In genomic region chr17:68035523-68036303, GRCh38 we compare ENCODE assay signal across 1 cellular context.
TF ChIP-seq lines count a peak whose summit lies in the region.

KPNA2 (plus strand) TSS chr17:68035735; CDS start chr17:68037133, 1,398 bp downstream.

TF ChIP-seq in HepG2, 621 proteins besides CTCF, POLR2A, EP300 and RAD21 (continued from another document and continues in another):
- no peak; the same call in 1 of the 2 replicates for TF ChIP-seq ZSCAN25 (CRISPR knock-in tag; IDR thresholded peaks at IDR 0.05)
- peak; percentile 91 for TF ChIP-seq SNAPC2 (CRISPR knock-in tag; IDR thresholded peaks at IDR 0.05)
- TF ChIP-seq ZFAT (CRISPR knock-in tag; conservative IDR thresholded peaks at IDR 0.05) = 0 out of 2 replicates have a peak, but pooled peaks have one; percentile 78
- peak; percentile 90 for TF ChIP-seq THAP9 (CRISPR knock-in tag; IDR thresholded peaks at IDR 0.05; ENCODE audit: borderline replicate concordance)
- no peak; the same call in 1 of the 2 replicates for TF ChIP-seq ZFP37 (CRISPR knock-in tag; IDR thresholded peaks at IDR 0.05; ENCODE audit: borderline replicate concordance)
- TF ChIP-seq RXRB (CRISPR knock-in tag; IDR thresholded peaks at IDR 0.05; ENCODE audit: borderline replicate concordance) = peak; percentile 37
- peak; percentile 99 for TF ChIP-seq NRL (CRISPR knock-in tag; IDR thresholded peaks at IDR 0.05; ENCODE audit: borderline replicate concordance)
- TF ChIP-seq ZBTB38 (CRISPR knock-in tag; IDR thresholded peaks at IDR 0.05) = peak; percentile 77; the same call in 1 of the 2 replicates
- TF ChIP-seq DZIP1 (CRISPR knock-in tag; IDR thresholded peaks at IDR 0.05) = peak; percentile 83; the same call in 1 of the 2 replicates
- TF ChIP-seq HNRNPH1 (optimal IDR thresholded peaks at IDR 0.05; ENCODE audit: low read depth, low read length) = no peak
- TF ChIP-seq ZNF180 (CRISPR knock-in tag; IDR thresholded peaks at IDR 0.05; ENCODE audit: borderline replicate concordance, low read depth) = no peak
- peak; percentile 80; the same call in 1 of the 2 replicates for TF ChIP-seq TFDP1 (CRISPR knock-in tag; IDR thresholded peaks at IDR 0.05; ENCODE audit: borderline replicate concordance)
- TF ChIP-seq ZBTB8A (CRISPR knock-in tag; IDR thresholded peaks at IDR 0.05; ENCODE audit: borderline replicate concordance, low read depth) = no peak; the same call in 1 of the 2 replicates
- TF ChIP-seq ZNF251 (CRISPR knock-in tag; IDR thresholded peaks at IDR 0.05) = no peak
- peak; percentile 88 for TF ChIP-seq ZNF766 (CRISPR knock-in tag; IDR thresholded peaks at IDR 0.05; ENCODE audit: borderline replicate concordance)
- TF ChIP-seq TFDP2 (CRISPR knock-in tag; IDR thresholded peaks at IDR 0.05) = peak; percentile 87
- TF ChIP-seq ZNF225 (CRISPR knock-in tag; IDR thresholded peaks at IDR 0.05) = peak; percentile 82; the same call in 1 of the 2 replicates
- TF ChIP-seq SIX1 (CRISPR knock-in tag; IDR thresholded peaks at IDR 0.05; ENCODE audit: borderline replicate concordance) = no peak
- TF ChIP-seq ATF6 (CRISPR knock-in tag; conservative IDR thresholded peaks at IDR 0.05) = 0 out of 2 replicates have a peak, but pooled peaks have one; percentile 81
- peak; percentile 79 for TF ChIP-seq ATF1 (CRISPR knock-in tag; IDR thresholded peaks at IDR 0.05)
- TF ChIP-seq TMF1 (CRISPR knock-in tag; IDR thresholded peaks at IDR 0.05; ENCODE audit: low read depth) = peak; percentile 52; the same call in 1 of the 2 replicates
- peak; percentile 95 for TF ChIP-seq DRAP1 (CRISPR knock-in tag; IDR thresholded peaks at IDR 0.05)
- no peak for TF ChIP-seq ZNF34 (CRISPR knock-in tag; IDR thresholded peaks at IDR 0.05; ENCODE audit: borderline replicate concordance)
- TF ChIP-seq TFE3 (CRISPR knock-in tag; IDR thresholded peaks at IDR 0.05) = no peak; the same call in 1 of the 2 replicates
- no peak for TF ChIP-seq ZUFSP (CRISPR knock-in tag; IDR thresholded peaks at IDR 0.05; ENCODE audit: borderline replicate concordance)
- TF ChIP-seq PCBP2 (optimal IDR thresholded peaks at IDR 0.05; ENCODE audit: low read depth, low read length, poor library complexity, severe bottlenecking) = no peak
- peak; percentile 62; the same call in 1 of the 2 replicates for TF ChIP-seq ZNF576 (CRISPR knock-in tag; IDR thresholded peaks at IDR 0.05)
- TF ChIP-seq ZNF451 (CRISPR knock-in tag; IDR thresholded peaks at IDR 0.05) = peak; percentile 99
- peak; percentile 92 for TF ChIP-seq HNRNPK (IDR thresholded peaks at IDR 0.05; ENCODE audit: low read depth, low read length, poor library complexity, severe bottlenecking)
- peak; percentile 71 to 97; a peak in 3 of 4 replicates for TF ChIP-seq HMGXB4 (CRISPR knock-in tag; IDR thresholded peaks at IDR 0.05; ENCODE audit: borderline replicate concordance in 1 of 2, low read depth in 1 of 2)
- peak; percentile 51; the same call in 1 of the 2 replicates for TF ChIP-seq ZNF569 (CRISPR knock-in tag; IDR thresholded peaks at IDR 0.05; ENCODE audit: borderline replicate concordance)
- peak; percentile 75 for TF ChIP-seq KLF12 (CRISPR knock-in tag; IDR thresholded peaks at IDR 0.05; ENCODE audit: borderline replicate concordance)
- TF ChIP-seq ZNF501 (CRISPR knock-in tag; IDR thresholded peaks at IDR 0.05) = peak; percentile 100
- peak; percentile 88 for TF ChIP-seq MED8 (CRISPR knock-in tag; IDR thresholded peaks at IDR 0.05; ENCODE audit: insufficient replicate concordance)
- no peak for TF ChIP-seq ATM (IDR thresholded peaks at IDR 0.05; ENCODE audit: borderline replicate concordance)
- peak; percentile 75; the same call in 1 of the 2 replicates for TF ChIP-seq ATF5 (CRISPR knock-in tag; IDR thresholded peaks at IDR 0.05; ENCODE audit: low read depth)
- peak; percentile 94 for TF ChIP-seq ZBTB42 (CRISPR knock-in tag; IDR thresholded peaks at IDR 0.05)
- peak; percentile 57; the same call in 1 of the 2 replicates for TF ChIP-seq HIC2 (CRISPR knock-in tag; IDR thresholded peaks at IDR 0.05; ENCODE audit: low read depth)
- TF ChIP-seq ZNF556 (CRISPR knock-in tag; IDR thresholded peaks at IDR 0.05; ENCODE audit: borderline replicate concordance) = peak; percentile 23; the same call in 1 of the 2 replicates
- TF ChIP-seq IKZF4 (CRISPR knock-in tag; IDR thresholded peaks at IDR 0.05; ENCODE audit: borderline replicate concordance, low read depth, not compliant biosample characterization) = peak; percentile 85
